In genomic region chr1:197807739-197808453, GRCh38 we compare ENCODE assay signal across 19 cellular contexts. TPM values are rescaled to one million over a fixed set of nuclear protein-coding genes. Genes with fewer than 3 reads are reported as not detected.
A peak's percentile ranks its signal among the peaks of the same experiment; 100 is the strongest.
DNase-seq lines count a peak whose midpoint lies in the region; ATAC-seq and TF ChIP-seq lines count a peak whose summit lies in the region.
"Had no signal": no experiment of that assay in that cellular context is flagged by ENCODE, and none has a peak within 500 bp of the region (broad histone marks: within the 10 kb centered on the region; RNA-seq: fewer than 3 reads in every experiment).

No MANE protein-coding gene starts in this region.

- H3K27me3 ChIP-seq in HAP-1 (ENCODE audit: low read depth), result no peaks in the 10 kb centered on the region
- H3K27me3 ChIP-seq: BLaER1 had no signal

- ATAC-seq in HG02885 (IDR thresholded peaks at IDR 0.05; ENCODE audit: poor library complexity, unreplicated experiment) (peak; percentile 33), left colon (peak; percentile 56)

- 0 out of 2 replicates have a peak, but pooled peaks cover 5% of the 10 kb centered on the region for H3K4me1 ChIP-seq in HAP-1
- H3K4me1 ChIP-seq: BLaER1 had no signal

- no peaks in the 10 kb centered on the region for H3K36me3 ChIP-seq in HAP-1 (replicated peaks)
- H3K36me3 ChIP-seq: BLaER1 had no signal

- H3K4me3 ChIP-seq in GM12865 (ENCODE audit: low read depth, low read length) (no peak overlapping the region), HAP-1 (no peak overlapping the region)
- H3K4me3 ChIP-seq: BLaER1 had no signal

- no peak for TF ChIP-seq CTCF in GM12865 (IDR thresholded peaks at IDR 0.05; ENCODE audit: insufficient read depth, low read depth, low read length, missing control alignments)

- intact Hi-C loops in left colon (cut with DNase I, micrococcal nuclease), result no loop called here

- DNase-seq in GM12865 (ENCODE audit: low read depth) (peak; percentile 34), RPMI8226 (peak; percentile 74), left colon (peak in 1 of 2 donors; percentile 21), foreskin melanocyte (no peak), OCI-M1 (lab: John Stamatoyannopoulos, UW) (no peak), HAP-1 (ENCODE audit: low spot score in 2 of 2) (no peak)
- DNase-seq: Calu3; CD4-positive, alpha-beta memory T cell; EL; H9; IMR-90; Karpas-422; NCI-H1092 treated with DMSO at 0.1 percent for 48 hours; NCI-H146; NCI-H2029 treated with DMSO at 0.1 percent for 48 hours; NCI-H446 treated with DMSO at 0.1 percent for 48 hours; NCI-H69 had no signal

- in situ Hi-C loops in HAP-1 (cut with MboI; ENCODE audit: low sequenced_read_pairs), result no loop called here

- H3K9me3 ChIP-seq in HAP-1, result no peaks in the 10 kb centered on the region

RNA-seq across cellular contexts. Expression of gene DENND1B, which starts 32.6 kb away (rescaled TPM):
- 10 to 100 TPM; 37.2 to 40.0 TPM for total RNA-seq in left colon

Comparison
In these comparisons a context has a peak if more than half of its experiments do, and no peak if none do; other contexts are left out.
1. DNase-seq: peak in GM12865 (single experiment) and RPMI8226 (single experiment); none in foreskin melanocyte (single experiment), OCI-M1 (single experiment) and HAP-1 (0 of 2).